In genomic region chr16:81473561-81473960, GRCh38 we compare ENCODE assay signal across 15 cellular contexts. TPM values are rescaled to one million over a fixed set of nuclear protein-coding genes. Genes with fewer than 3 reads are reported as not detected.
DNase-seq lines count a peak whose midpoint lies in the region; ATAC-seq, FAIRE-seq and TF ChIP-seq lines count a peak whose summit lies in the region.
"Had no signal": no experiment of that assay in that cellular context is flagged by ENCODE, and none has a peak within 500 bp of the region (broad histone marks: within the 10 kb centered on the region; RNA-seq: fewer than 3 reads in every experiment).

No MANE protein-coding gene starts in this region.

- peaks cover 21% of the 10 kb centered on the region for H3K36me3 Mint-ChIP-seq in HFFc6 (ENCODE audit: low read depth)

- no peak for DNase-seq in HFFc6
- peak; percentile 71 for DNase-seq in choroid plexus epithelial cell (ENCODE audit: low read depth)
- DNase-seq in HepG2 (ENCODE audit: low spot score), result no peak
- DNase-seq in stomach, result no peak
- no peak for DNase-seq in effector CD8-positive, alpha-beta T cell (lab: John Stamatoyannopoulos, UW)
- DNase-seq in NCI-H2227 treated with DMSO at 0.1 percent for 48 hours (lab: John Stamatoyannopoulos, UW), result no peak
- DNase-seq: activated CD4-positive, alpha-beta T cell treated with anti-CD3 and anti-CD28 coated beads, Interleukin-2, amount 50 U/mL, for 48 hours; mucosa of descending colon; NCI-H524; retina had no signal

- H3K4me1 Mint-ChIP-seq in HFFc6 (ENCODE audit: low read depth), result peaks cover 55% of the 10 kb centered on the region

- H3K9me3 ChIP-seq in HepG2 (ENCODE audit: low read length), result no peaks in the 10 kb centered on the region
- no peaks in the 10 kb centered on the region for H3K9me3 ChIP-seq in stomach
- H3K9me3 ChIP-seq: mucosa of descending colon had no signal

- POLR2A ChIA-PET in HepG2 (lab: Yijun Ruan, JAX), result interaction anchor here (0.9 to 2.3 kb wide), 3 partner anchors 9 to 21 kb away, joined by 3 to 10 read pairs (median 7); no protein-coding TSS in a partner anchor

- peaks cover 20 to 63% of the 10 kb centered on the region in 2 experiments for H3K36me3 ChIP-seq in HepG2 (replicated peaks in 1 of 2; ENCODE audit: control insufficient read depth in 1 of 2, insufficient read depth in 2 of 2, low read length in 2 of 2)
- peaks cover 0 to 12% (median 8%) of the 10 kb centered on the region in 4 donors for H3K36me3 ChIP-seq in stomach

- ATAC-seq in HepG2, result no peak
- no peak for ATAC-seq in HG03521 (IDR thresholded peaks at IDR 0.05; ENCODE audit: unreplicated experiment)
- no peak for ATAC-seq in HG02759 (IDR thresholded peaks at IDR 0.05; ENCODE audit: unreplicated experiment)
- ATAC-seq: mucosa of descending colon had no signal

- H2AFZ ChIP-seq in HepG2 (ENCODE audit: low read length), result no peak overlapping the region

- peaks cover 86% of the 10 kb centered on the region for H4K20me1 ChIP-seq in HepG2 (ENCODE audit: insufficient read depth, low read length)

- intact Hi-C loops in HepG2 (cut with micrococcal nuclease; ENCODE audit: unreplicated experiment), result no loop called here
- intact Hi-C loops in stomach (cut with DNase I; ENCODE audit: low total_unique reads), result no loop called here

- H3K4me1 ChIP-seq in HepG2 (ENCODE audit: insufficient read depth, low read length) (peaks cover 72% of the 10 kb centered on the region), stomach (peaks cover 48 to 93% (median 73%) of the 10 kb centered on the region in 4 donors)

- CTCF ChIA-PET in HepG2 (lab: Yijun Ruan, JAX; ENCODE audit: low intra/inter-chr PET ratio, low total read pairs), result no interaction called here

- H3K4me3 ChIP-seq in choroid plexus epithelial cell (ENCODE audit: low read depth, low read length), result no peak overlapping the region
- H3K4me3 ChIP-seq in HepG2 (replicated peaks in 1 of 3; ENCODE audit: insufficient read depth in 1 of 3, low read depth in 2 of 3, low read length in 3 of 3), result no peak overlapping the region
- no peak overlapping the region for H3K4me3 ChIP-seq in stomach
- H3K4me3 ChIP-seq: mucosa of descending colon had no signal

- TF ChIP-seq CTCF in HFFc6 (IDR thresholded peaks at IDR 0.05), result no peak
- no peak for TF ChIP-seq CTCF in choroid plexus epithelial cell (conservative IDR thresholded peaks at IDR 0.05; ENCODE audit: low read depth, low read length)
- TF ChIP-seq CTCF in HepG2 (CRISPR knock-in tag; IDR thresholded peaks at IDR 0.05), result no peak
- no peak for TF ChIP-seq CTCF in stomach (IDR thresholded peaks at IDR 0.05)

- no peak for FAIRE-seq in HepG2 (lab: Jason Lieb, UNC)
- FAIRE-seq: RCC 7860 had no signal

- TF ChIP-seq EP300 in HepG2 (IDR thresholded peaks at IDR 0.05; ENCODE audit: low read depth in 2 of 2, low read length in 2 of 2) (no peak), HepG2 (CRISPR knock-in tag; IDR thresholded peaks at IDR 0.05; ENCODE audit: borderline replicate concordance) (no peak), stomach (IDR thresholded peaks at IDR 0.05) (no peak)

- in situ Hi-C loops in HepG2 (cut with HindIII; ENCODE audit: extremely low pct_ligation_motif_present, low pct_unique_long_range_greater_than_20kb), result no loop called here

- no peak for TF ChIP-seq POLR2A in HepG2 (IDR thresholded peaks at IDR 0.05; ENCODE audit: insufficient read depth in 1 of 2, low read depth in 2 of 2, low read length in 2 of 2)
- no peak for TF ChIP-seq POLR2A in stomach (IDR thresholded peaks at IDR 0.05)

- no peaks in the 10 kb centered on the region for H3K9me3 Mint-ChIP-seq in HFFc6
- H3K9me3 Mint-ChIP-seq: T-helper 1 cell treated with Interleukin-12 subunit alpha and Interleukin-12 subunit beta and Interleukin-4 antibody, amounts not matched to agents 30 μg/mL and 1 μg/mL, for 36 hours had no signal

- H3K9ac ChIP-seq in HepG2 (ENCODE audit: insufficient read depth, low read depth, low read length), result no peak overlapping the region

- 98% methylated on average over 10 of the region's 10 CpGs for WGBS in HepG2 (ENCODE audit: low lambda C conversion rate)
- 37 to 61% (median 55%) methylated on average over 10 of the region's 10 CpGs for WGBS in stomach, 5 donors

- H3K4me2 ChIP-seq in HepG2 (ENCODE audit: low read depth, low read length), result no peak overlapping the region

- H3K27ac ChIP-seq in HepG2 (ENCODE audit: extremely low read length, insufficient read depth, low read length) (no peak overlapping the region), stomach (peak overlapping the region; percentile 16 to 64 (median 45))
- H3K27ac ChIP-seq: epithelial cell of prostate had no signal

- peak overlapping the region; percentile 57; the same call in 1 of the 2 replicates for H3K4me3 Mint-ChIP-seq in HFFc6
- H3K4me3 Mint-ChIP-seq: T-helper 1 cell treated with Interleukin-12 subunit alpha and Interleukin-12 subunit beta and Interleukin-4 antibody, amounts not matched to agents 30 μg/mL and 1 μg/mL, for 36 hours had no signal

- H3K27me3 ChIP-seq in HepG2 (ENCODE audit: control insufficient read depth in 1 of 2, insufficient read depth in 2 of 2, low read length in 2 of 2), result no peaks in the 10 kb centered on the region
- no peaks in the 10 kb centered on the region for H3K27me3 ChIP-seq in stomach

- H3K27ac Mint-ChIP-seq in HFFc6, result peak overlapping the region; percentile 66; the same call in 1 of the 2 replicates
- H3K27ac Mint-ChIP-seq: T-helper 1 cell treated with Interleukin-12 subunit alpha and Interleukin-12 subunit beta and Interleukin-4 antibody, amounts not matched to agents 30 μg/mL and 1 μg/mL, for 36 hours had no signal

- H3K27me3 Mint-ChIP-seq in HFFc6 (ENCODE audit: insufficient read depth), result no peaks in the 10 kb centered on the region; the same call in none of the 2 replicates

- no peak for TF ChIP-seq RAD21 in HepG2 (CRISPR knock-in tag; IDR thresholded peaks at IDR 0.05)

- BruUV-seq in HepG2 (replicated peaks; lab: Mats Ljungman, UMichigan), result no TSS peak

- peaks cover 98% of the 10 kb centered on the region for H3K79me2 ChIP-seq in HepG2 (ENCODE audit: insufficient read depth, low read length)

TF ChIP-seq in HepG2, 621 proteins besides CTCF, POLR2A, EP300 and RAD21:
- TF ChIP-seq MYNN (CRISPR knock-in tag; IDR thresholded peaks at IDR 0.05; ENCODE audit: low read depth) (no peak), ZBTB33 (CRISPR knock-in tag; IDR thresholded peaks at IDR 0.05) (peak; percentile 39; the same call in 1 of the 2 replicates)

RNA-seq across cellular contexts. Expression of gene CMIP, which starts 29.0 kb away (rescaled TPM):
- 10 to 100 TPM; 35.9 to 48.0 (median 43.5) TPM for total RNA-seq in HFFc6 (2021; fragmentation: NEBNext Ultra II Directional; extraction: Animal tissue kit (Norgen Biotek cat#: 25700))
- total RNA-seq in HepG2 (2016; rRNA removed; fragmentation: Illumina TruSeq; extraction: Trizol) (10.9 and 21.7 TPM in 2 replicates), stomach (10 to 100 TPM; 11.1 to 71.0 (median 31.9) TPM)
- total RNA-seq in HepG2 (2016; cell fraction: cytosol; rRNA removed; fragmentation: Illumina TruSeq; extraction: Trizol; ENCODE audit: low read depth), result 3.5 and 4.6 TPM in 2 replicates
- 11.5 and 15.7 TPM in 2 replicates for total RNA-seq in HepG2 (2016; cell fraction: insoluble cytoplasmic fraction; rRNA removed; fragmentation: Illumina TruSeq; extraction: Trizol)
- 13.0 and 15.9 TPM in 2 replicates for total RNA-seq in HepG2 (2016; cell fraction: membrane; rRNA removed; fragmentation: Illumina TruSeq; extraction: Trizol)
- total RNA-seq in HepG2 (2016; cell fraction: nucleus; rRNA removed; fragmentation: Illumina TruSeq; extraction: Trizol), result 23.3 and 29.3 TPM in 2 replicates
- polyA plus RNA-seq in HepG2 (2011; rRNA removed) (18.1 and 22.0 TPM in 2 replicates), stomach (10 to 100 TPM; 11.5 to 54.3 (median 30.5) TPM)
- 17.3 and 20.7 TPM in 2 replicates for polyA plus RNA-seq in HepG2 (2011; cell fraction: cytosol; rRNA removed)
- polyA plus RNA-seq in HepG2 (2011; cell fraction: nucleus; rRNA removed), result 77.4 and 83.2 TPM in 2 replicates
- 74.4 and 83.5 TPM in 2 replicates for polyA plus RNA-seq in HepG2 (2012)
- 3.4 and 3.8 TPM in 2 replicates for polyA plus RNA-seq in HepG2 (2016; cell fraction: cytosol; fragmentation: Illumina TruSeq; extraction: Trizol; ENCODE audit: low read depth)
- polyA plus RNA-seq in HepG2 (2016; cell fraction: insoluble cytoplasmic fraction; fragmentation: Illumina TruSeq; extraction: Trizol; ENCODE audit: low read depth), result 29.7 and 48.6 TPM in 2 replicates
- 14.8 and 16.9 TPM in 2 replicates for polyA plus RNA-seq in HepG2 (2016; cell fraction: membrane; fragmentation: Illumina TruSeq; extraction: Trizol; ENCODE audit: low read depth)
- 51.1 and 51.2 TPM in 2 replicates for polyA plus RNA-seq in HepG2 (2016; cell fraction: nucleus; fragmentation: Illumina TruSeq; extraction: Trizol; ENCODE audit: insufficient read depth, low read depth)
- 16.6 and 71.5 TPM in 2 replicates for polyA minus RNA-seq in HepG2 (2011; rRNA and poly(A)+ RNA removed; ENCODE audit: low replicate concordance)
- 60.8 and 68.8 TPM in 2 replicates for polyA minus RNA-seq in HepG2 (2011; cell fraction: cytosol; rRNA and poly(A)+ RNA removed)
- 61.9 and 63.1 TPM in 2 replicates for polyA minus RNA-seq in HepG2 (2011; cell fraction: nucleus; rRNA and poly(A)+ RNA removed)
